Comparison of ENCODE assay signal across 9 cellular contexts in the genomic region with DNA sequence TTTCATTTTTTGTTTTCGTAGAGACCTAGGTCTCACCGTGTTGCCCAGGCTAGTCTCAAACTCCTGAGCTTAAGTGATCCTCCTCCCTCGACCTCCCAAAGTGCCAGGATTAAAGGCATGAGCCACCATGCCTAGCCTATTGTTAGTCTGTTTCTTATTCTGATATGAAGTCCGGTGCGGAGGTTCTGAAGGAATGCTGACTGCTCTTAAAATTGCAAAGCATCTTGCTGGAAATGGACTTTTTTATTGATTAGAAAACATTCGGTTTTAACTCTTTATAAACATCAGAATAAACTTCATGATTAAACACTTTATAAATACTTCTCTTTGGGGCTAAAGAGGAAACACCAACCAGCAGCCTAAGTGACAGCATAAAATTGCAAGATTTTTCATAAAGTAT. TPM values are rescaled to one million over a fixed set of nuclear protein-coding genes. Genes with fewer than 3 reads are reported as not detected.
DNase-seq lines count a peak whose midpoint lies in the region; ATAC-seq and TF ChIP-seq lines count a peak whose summit lies in the region.
"Had no signal": no experiment of that assay in that cellular context is flagged by ENCODE, and none has a peak within 500 bp of the region (broad histone marks: within the 10 kb centered on the region; RNA-seq: fewer than 3 reads in every experiment).

No MANE protein-coding gene starts in this region.

- WGBS in endodermal cell (ENCODE audit: insufficient coverage in 1 of 2, insufficient read length in 1 of 2), 2 experiments = 92 to 96% methylated on average over 4 to 6 of the region's 6 CpGs

- no peaks in the 10 kb centered on the region for H3K27me3 Mint-ChIP-seq in CD8-positive, alpha-beta T cell (ENCODE audit: low read depth)
- peaks cover 28% of the 10 kb centered on the region for H3K27me3 Mint-ChIP-seq in endodermal cell (ENCODE audit: insufficient read depth)
- no peaks in the 10 kb centered on the region for H3K27me3 Mint-ChIP-seq in osteocyte (ENCODE audit: unreplicated experiment)

- no peaks in the 10 kb centered on the region for H3K27me3 ChIP-seq in CD8-positive, alpha-beta T cell (ENCODE audit: insufficient read depth, low read length)
- H3K27me3 ChIP-seq in PC-9 (ENCODE audit: insufficient read depth, low read depth) (no peaks in the 10 kb centered on the region), endodermal cell (ENCODE audit: control insufficient read depth, insufficient read depth, low read length, poor library complexity, severe bottlenecking) (peaks cover 18% of the 10 kb centered on the region)

- H3K9me2 ChIP-seq in PC-9 (ENCODE audit: insufficient read depth) = no peaks in the 10 kb centered on the region

- H3K27ac ChIP-seq in CD8-positive, alpha-beta T cell (ENCODE audit: low read depth, low read length) = peak overlapping the region; percentile 95
- H3K27ac ChIP-seq in PC-9 (no peak overlapping the region), endodermal cell (ENCODE audit: low read depth, low read length) (no peak overlapping the region)

- H3K4me3 ChIP-seq in CD8-positive, alpha-beta T cell (ENCODE audit: low read depth, low read length) = peak overlapping the region; percentile 75
- H3K4me3 ChIP-seq in PC-9 (peak overlapping the region; percentile 76; the same call in 1 of the 2 replicates), endodermal cell (ENCODE audit: low read length) (peak overlapping the region; percentile 42)

- H3K9ac ChIP-seq in endodermal cell (ENCODE audit: extremely low read depth, low read length, poor library complexity, severe bottlenecking) = no peak overlapping the region

- BruUV-seq in PC-9 (replicated peaks; lab: Mats Ljungman, UMichigan) = no TSS peak

- CTCF ChIA-PET in CD8-positive, alpha-beta T cell (lab: Charles Lee) = interaction anchor here (0.7 to 7.3 kb wide), 15 partner anchors 9 to 166 kb away, joined by 3 to 72 read pairs (median 7); no protein-coding TSS in a partner anchor
- CTCF ChIA-PET in PC-9 (lab: Charles Lee) = no interaction called here

- peak overlapping the region; percentile 99 for H3K27ac Mint-ChIP-seq in CD8-positive, alpha-beta T cell
- no peak overlapping the region for H3K27ac Mint-ChIP-seq in endodermal cell
- peak overlapping the region; percentile 45 for H3K27ac Mint-ChIP-seq in osteocyte (ENCODE audit: unreplicated experiment)

- no peaks in the 10 kb centered on the region for H4K20me1 ChIP-seq in PC-9 (ENCODE audit: insufficient read depth)

- H3K4me2 ChIP-seq in PC-9 = peak overlapping the region; percentile 96

- no peak for TF ChIP-seq CTCF in CD8-positive, alpha-beta T cell (IDR thresholded peaks at IDR 0.05)
- TF ChIP-seq CTCF in PC-9 (conservative IDR thresholded peaks at IDR 0.05) = no peak
- TF ChIP-seq CTCF in endodermal cell (conservative IDR thresholded peaks at IDR 0.05) = no peak
- no peak for TF ChIP-seq CTCF in osteocyte (IDR thresholded peaks at IDR 0.05)

- H2AFZ ChIP-seq in PC-9 = peak overlapping the region; percentile 56; the same call in 1 of the 2 replicates

- H3K79me2 ChIP-seq in PC-9 (ENCODE audit: low read depth) = peaks cover 58% of the 10 kb centered on the region

- intact Hi-C loops in CD8-positive, alpha-beta T cell (cut with DNase I, micrococcal nuclease) = loop anchor here (1.0 to 5.0 kb wide), 2 partner anchors 72 to 105 kb away; no protein-coding TSS in a partner anchor
- intact Hi-C loops in PC-9 (cut with micrococcal nuclease; ENCODE audit: unreplicated experiment) = no loop called here

- peaks cover 21% of the 10 kb centered on the region for H3K36me3 ChIP-seq in CD8-positive, alpha-beta T cell (ENCODE audit: insufficient read depth, low read length)
- H3K36me3 ChIP-seq in PC-9 (ENCODE audit: low read depth) (peaks cover 14% of the 10 kb centered on the region), endodermal cell (ENCODE audit: control insufficient read depth, insufficient read depth, low read length) (peaks cover 6% of the 10 kb centered on the region)

- H3K4me1 ChIP-seq in CD8-positive, alpha-beta T cell (ENCODE audit: insufficient read depth, low read length) = peaks cover 62% of the 10 kb centered on the region
- H3K4me1 ChIP-seq in PC-9 (replicated peaks; ENCODE audit: insufficient read depth) (peaks cover 75% of the 10 kb centered on the region), endodermal cell (ENCODE audit: control insufficient read depth, insufficient read depth, low read length) (peaks cover 7% of the 10 kb centered on the region)

- H3K9me3 ChIP-seq in CD8-positive, alpha-beta T cell (ENCODE audit: low read length) = no peaks in the 10 kb centered on the region
- no peaks in the 10 kb centered on the region for H3K9me3 ChIP-seq in PC-9 (ENCODE audit: insufficient read depth, low read depth)
- H3K9me3 ChIP-seq in endodermal cell (ENCODE audit: control insufficient read depth, low read length) = no peaks in the 10 kb centered on the region

- no peak for ATAC-seq in CD8-positive, alpha-beta T cell
- ATAC-seq in GM21447 (IDR thresholded peaks at IDR 0.05; ENCODE audit: unreplicated experiment) = no peak

- peaks cover 80% of the 10 kb centered on the region for H3K36me3 Mint-ChIP-seq in CD8-positive, alpha-beta T cell
- H3K36me3 Mint-ChIP-seq in endodermal cell (ENCODE audit: low read depth) = peaks cover 5% of the 10 kb centered on the region
- peaks cover 8% of the 10 kb centered on the region for H3K36me3 Mint-ChIP-seq in osteocyte (ENCODE audit: unreplicated experiment)

- H3F3A ChIP-seq in PC-9 (ENCODE audit: insufficient read depth, low read depth) = peaks cover 18% of the 10 kb centered on the region

- POLR2A ChIA-PET in CD8-positive, alpha-beta T cell (lab: Charles Lee) = interaction anchor here (0.7 to 6.6 kb wide), 9 partner anchors 10 to 163 kb away, joined by 3 to 85 read pairs (median 4); no protein-coding TSS in a partner anchor
- POLR2A ChIA-PET in PC-9 (lab: Charles Lee; ENCODE audit: unreplicated experiment) = no interaction called here

- H3K4me3 Mint-ChIP-seq in CD8-positive, alpha-beta T cell = peak overlapping the region; percentile 98
- H3K4me3 Mint-ChIP-seq in endodermal cell (peak overlapping the region; percentile 5), osteocyte (ENCODE audit: unreplicated experiment) (no peak overlapping the region)

- H3K4me1 Mint-ChIP-seq in CD8-positive, alpha-beta T cell (ENCODE audit: low read depth) = peaks cover 62% of the 10 kb centered on the region
- peaks cover 61% of the 10 kb centered on the region for H3K4me1 Mint-ChIP-seq in endodermal cell
- H3K4me1 Mint-ChIP-seq in osteocyte (ENCODE audit: unreplicated experiment) = peaks cover 65% of the 10 kb centered on the region

- DNase-seq in CD8-positive, alpha-beta T cell = no peak
- no peak for DNase-seq in PC-9
- DNase-seq in endodermal cell = no peak
- no peak for DNase-seq in osteocyte (ENCODE audit: extremely low spot score, unreplicated experiment)
- DNase-seq in kidney glomerular epithelial cell (lab: John Stamatoyannopoulos, UW) = no peak
- DNase-seq in amniotic stem cell (lab: John Stamatoyannopoulos, UW) = no peak
- no peak for DNase-seq in GM19238 (ENCODE audit: insufficient read length, low spot score)
- DNase-seq: caudate nucleus had no signal

- H3K9me3 Mint-ChIP-seq in CD8-positive, alpha-beta T cell = no peaks in the 10 kb centered on the region
- H3K9me3 Mint-ChIP-seq in endodermal cell = no peaks in the 10 kb centered on the region
- H3K9me3 Mint-ChIP-seq in osteocyte (ENCODE audit: unreplicated experiment) = no peaks in the 10 kb centered on the region

RNA-seq across cellular contexts. Expression of gene TNFAIP3, which starts 3.2 kb away (rescaled TPM):
- 1,000 to 10,000 TPM; 3,739 to 3,807 TPM for total RNA-seq in CD8-positive, alpha-beta T cell
- total RNA-seq in PC-9 (2021) (7.2 and 7.8 TPM in 2 replicates), endodermal cell (10 to 100 TPM in 1 of 2 donors, 1 to 10 TPM in 1; 4.4 to 12.3 TPM), osteocyte (12.0 and 17.4 TPM in 2 replicates)
- polyA plus RNA-seq in endodermal cell (2013, experiment 1 of 2) = 3.6 TPM
- 4.2 TPM for polyA plus RNA-seq in endodermal cell (2013, experiment 2 of 2)

Comparison
In these comparisons a context has a peak if more than half of its experiments do, and no peak if none do; other contexts are left out.
1. RNA of gene TNFAIP3, which starts 3.2 kb away (total RNA-seq): 3,739 to 3,807 TPM in CD8-positive, alpha-beta T cell; 4.4 to 12.3 TPM in endodermal cell, 12.0 to 17.4 TPM in osteocyte and 7.2 to 7.8 TPM in PC-9; every median in the first group is over 100 times any median in the second.
2. Peak in every context shown above with its lines, with median percentiles within 50 percentile points of each other: H3K4me3 ChIP-seq.